In genomic region chr2:238202326-238203103, GRCh38 we compare ENCODE assay signal across 8 cellular contexts. TPM values are rescaled to one million over a fixed set of nuclear protein-coding genes. Genes with fewer than 3 reads are reported as not detected.
DNase-seq lines count a peak whose midpoint lies in the region; ATAC-seq and TF ChIP-seq lines count a peak whose summit lies in the region.

No MANE protein-coding gene starts in this region.

- peaks cover 10% of the 10 kb centered on the region for H3K4me1 ChIP-seq in MM.1S (ENCODE audit: low read length)
- H3K4me1 ChIP-seq in ascending aorta = peaks cover 12 to 23% of the 10 kb centered on the region in 2 donors
- peaks cover 31% of the 10 kb centered on the region for H3K4me1 ChIP-seq in suprapubic skin

- intact Hi-C loops in ascending aorta (cut with DNase I) = loop anchor here (1.0 to 2.0 kb wide), 3 partner anchors 32 to 64 kb away; partner anchors contain the start of genes HES6 and KLHL30

- H3K4me2 ChIP-seq in MM.1S (ENCODE audit: low read depth, low read length) = peak overlapping the region; percentile 75

- H3K9me3 ChIP-seq in MM.1S (replicated peaks; ENCODE audit: insufficient read depth, low read length) = no peaks in the 10 kb centered on the region
- H3K9me3 ChIP-seq in ascending aorta = no peaks in the 10 kb centered on the region
- no peaks in the 10 kb centered on the region for H3K9me3 ChIP-seq in suprapubic skin

- H3K27ac ChIP-seq in MM.1S (ENCODE audit: low read length) (no peak overlapping the region; the same call in 1 of the 2 replicates), ascending aorta (peak overlapping the region; percentile 83 to 98), suprapubic skin (peak overlapping the region; percentile 99)

- H3K4me3 ChIP-seq in MM.1S (ENCODE audit: low read length) (peak overlapping the region; percentile 89), ascending aorta (peak overlapping the region; percentile 99), suprapubic skin (peak overlapping the region; percentile 71)

- H3K36me3 ChIP-seq in MM.1S (replicated peaks; ENCODE audit: insufficient read depth, low read length) = no peaks in the 10 kb centered on the region
- no peaks in the 10 kb centered on the region for H3K36me3 ChIP-seq in ascending aorta
- H3K36me3 ChIP-seq in suprapubic skin = no peaks in the 10 kb centered on the region

- peak overlapping the region; percentile 75 for H3K9ac ChIP-seq in MM.1S (ENCODE audit: low read length)

- no peaks in the 10 kb centered on the region for H3F3A ChIP-seq in MM.1S (ENCODE audit: insufficient read depth, low read length)

- WGBS in suprapubic skin = 11% methylated on average over 15 of the region's 30 CpGs

- no peaks in the 10 kb centered on the region for H3K9me2 ChIP-seq in MM.1S (replicated peaks; ENCODE audit: insufficient read depth, low read length)

- no peak for TF ChIP-seq EP300 in suprapubic skin (IDR thresholded peaks at IDR 0.05)

- TF ChIP-seq CTCF in MM.1S (IDR thresholded peaks at IDR 0.05; ENCODE audit: low read length) (no peak), ascending aorta (IDR thresholded peaks at IDR 0.05) (no peak), suprapubic skin (IDR thresholded peaks at IDR 0.05) (no peak)

- no peaks in the 10 kb centered on the region for H3K27me3 ChIP-seq in MM.1S (replicated peaks; ENCODE audit: insufficient read depth, low read length)
- no peaks in the 10 kb centered on the region for H3K27me3 ChIP-seq in ascending aorta
- H3K27me3 ChIP-seq in suprapubic skin = no peaks in the 10 kb centered on the region

- H4K20me1 ChIP-seq in MM.1S (ENCODE audit: insufficient read depth, low read length) = peaks cover 39% of the 10 kb centered on the region

- no peak for TF ChIP-seq POLR2A in suprapubic skin (IDR thresholded peaks at IDR 0.05)

- H3K79me2 ChIP-seq in MM.1S (ENCODE audit: low read length) = peaks cover 56% of the 10 kb centered on the region

- no peak for ATAC-seq in GM19455 (IDR thresholded peaks at IDR 0.05; ENCODE audit: unreplicated experiment)

- H2AFZ ChIP-seq in MM.1S (ENCODE audit: low read length) = no peak overlapping the region

- DNase-seq in NCI-H1105 treated with DMSO at 0.1 percent for 48 hours (lab: John Stamatoyannopoulos, UW) = peak; percentile 48
- no peak for DNase-seq in NCI-H1105 (lab: John Stamatoyannopoulos, UW)
- DNase-seq in MM.1S = peak; percentile 39
- no peak for DNase-seq in ascending aorta (ENCODE audit: low spot score in 2 of 2)
- peak; percentile 19 for DNase-seq in kidney glomerular epithelial cell (lab: John Stamatoyannopoulos, UW)
- DNase-seq in suprapubic skin (ENCODE audit: low spot score in 2 of 2) = no peak
- DNase-seq in NCI-H187 treated with DMSO at 0.1 percent for 48 hours (lab: John Stamatoyannopoulos, UW) = no peak

RNA-seq across cellular contexts. Expression of gene ILKAP, which starts 1.0 kb away (rescaled TPM):
- total RNA-seq in ascending aorta = 22.6 TPM
- total RNA-seq in suprapubic skin = 10 to 100 TPM; 36.3 to 82.6 (median 49.6) TPM

RNA-seq across cellular contexts. Expression of gene HES6, which starts 37.3 kb away (rescaled TPM):
- total RNA-seq in ascending aorta (117 TPM), suprapubic skin (1 to 10 TPM; 4.0 to 10.0 (median 7.0) TPM)

RNA-seq across cellular contexts. Expression of gene ERFE, which starts 43.7 kb away (rescaled TPM):
- total RNA-seq in ascending aorta (3.3 TPM), suprapubic skin (not detected)

Comparison
In these comparisons a context has a peak if more than half of its experiments do, and no peak if none do; other contexts are left out.
1. DNase-seq: peak in NCI-H1105 treated with DMSO at 0.1 percent for 48 hours (single experiment), MM.1S (single experiment) and kidney glomerular epithelial cell (single experiment); none in NCI-H1105 (single experiment), ascending aorta (0 of 2), suprapubic skin (0 of 2) and NCI-H187 treated with DMSO at 0.1 percent for 48 hours (single experiment).
2. RNA of gene HES6, which starts 37.3 kb away (total RNA-seq): 117 TPM in ascending aorta (single experiment); 4.0 to 10.0 TPM in suprapubic skin; every median in the first group is over 10 times any median in the second.
3. Peak in every context shown above with its lines, with median percentiles within 50 percentile points of each other: H3K4me3 ChIP-seq.